Comparison of ENCODE assay signal across 9 cellular contexts in the genomic region with DNA sequence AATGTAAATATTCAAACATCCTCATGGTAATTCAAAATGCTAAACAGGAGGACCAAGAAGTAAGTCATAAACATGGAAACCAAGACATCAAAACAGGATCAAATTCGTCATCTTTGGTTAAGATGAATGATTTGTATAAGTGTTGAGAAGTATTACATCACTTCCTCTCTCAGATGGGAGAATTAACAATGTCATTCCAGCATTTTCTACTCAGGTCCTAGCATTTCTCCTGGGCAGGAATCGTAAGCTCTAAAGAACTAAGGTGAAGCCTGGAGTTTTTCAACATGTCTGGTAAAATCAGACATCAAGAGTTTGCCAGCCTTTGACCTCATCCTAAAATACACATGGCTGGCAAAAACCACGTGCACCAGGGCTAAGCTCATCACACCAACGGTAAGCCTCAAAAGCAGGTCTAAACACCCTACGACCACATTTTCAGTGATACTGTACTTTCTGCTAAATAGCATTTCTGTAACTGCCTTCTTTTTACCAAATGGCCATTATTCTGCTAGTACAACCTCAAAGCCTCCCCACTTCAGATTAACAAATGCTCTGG. TPM values are rescaled to one million over a fixed set of nuclear protein-coding genes. Genes with fewer than 3 reads are reported as not detected.
DNase-seq lines count a peak whose midpoint lies in the region; ATAC-seq and TF ChIP-seq lines count a peak whose summit lies in the region.
"Had no signal": no experiment of that assay in that cellular context is flagged by ENCODE, and none has a peak within 500 bp of the region (broad histone marks: within the 10 kb centered on the region; RNA-seq: fewer than 3 reads in every experiment).

No MANE protein-coding gene starts in this region.

- H3K27ac Mint-ChIP-seq in IgD-negative memory B cell, result peak overlapping the region; percentile 29 to 78 (median 71)
- peak overlapping the region; percentile 45 to 97 (median 89) for H3K27ac Mint-ChIP-seq in naive thymus-derived CD4-positive, alpha-beta T cell

- no peaks in the 10 kb centered on the region for H3K9me3 Mint-ChIP-seq in IgD-negative memory B cell
- peaks cover 0 to 6% (median 0%) of the 10 kb centered on the region in 11 donors for H3K9me3 Mint-ChIP-seq in naive thymus-derived CD4-positive, alpha-beta T cell

- H3K27ac ChIP-seq in mammary epithelial cell (ENCODE audit: insufficient read depth, low read depth, low read length) (peak overlapping the region; percentile 7), colonic mucosa (no peak overlapping the region)
- peak overlapping the region; percentile 55 for H3K27ac ChIP-seq in naive thymus-derived CD4-positive, alpha-beta T cell (ENCODE audit: low read depth, low read length)

- BruUV-seq in mammary epithelial cell (replicated peaks; lab: Mats Ljungman, UMichigan), result TSS peak; percentile 56

- H2AFZ ChIP-seq in mammary epithelial cell (ENCODE audit: low read depth, low read length), result no peak overlapping the region

- H3K36me3 ChIP-seq in mammary epithelial cell (ENCODE audit: insufficient read depth, low read length) (peaks cover 2% of the 10 kb centered on the region), colonic mucosa (no peaks in the 10 kb centered on the region)
- no peaks in the 10 kb centered on the region for H3K36me3 ChIP-seq in naive thymus-derived CD4-positive, alpha-beta T cell (ENCODE audit: control insufficient read depth in 2 of 3, insufficient read depth in 3 of 3, low read length in 3 of 3)

- POLR2A ChIA-PET in naive thymus-derived CD4-positive, alpha-beta T cell (lab: Charles Lee), result interaction anchor here (0.6 to 7.1 kb wide), 6 partner anchors 8 to 227 kb away, joined by 3 to 89 read pairs (median 8); partner anchors contain the start of genes NDUFA11, RANBP3 and VMAC

- peaks cover 4% of the 10 kb centered on the region for H3K36me3 Mint-ChIP-seq in IgD-negative memory B cell
- H3K36me3 Mint-ChIP-seq in naive thymus-derived CD4-positive, alpha-beta T cell, result peaks cover 0 to 10% (median 0%) of the 10 kb centered on the region in 5 donors

- no peaks in the 10 kb centered on the region for H3K27me3 Mint-ChIP-seq in IgD-negative memory B cell
- no peaks in the 10 kb centered on the region for H3K27me3 Mint-ChIP-seq in naive thymus-derived CD4-positive, alpha-beta T cell

- DNase-seq in CD1c-positive myeloid dendritic cell (ENCODE audit: extremely low spot score), result peak; percentile 43
- DNase-seq in mammary epithelial cell, result no peak
- DNase-seq in naive thymus-derived CD4-positive, alpha-beta T cell, result no peak
- no peak for DNase-seq in Ammon's horn (ENCODE audit: low spot score)
- no peak for DNase-seq in colonic mucosa
- DNase-seq: KG1 had no signal

- no peak for ATAC-seq in naive thymus-derived CD4-positive, alpha-beta T cell
- no peak for ATAC-seq in HG03457 (IDR thresholded peaks at IDR 0.05; ENCODE audit: unreplicated experiment)
- ATAC-seq in HG02885 (IDR thresholded peaks at IDR 0.05; ENCODE audit: poor library complexity, unreplicated experiment), result no peak

- intact Hi-C loops in mammary epithelial cell (cut with micrococcal nuclease) (no loop called here), colonic mucosa (cut with DNase I) (no loop called here)
- intact Hi-C loops in naive thymus-derived CD4-positive, alpha-beta T cell (cut with micrococcal nuclease), result loop anchor here (1.0 to 2.0 kb wide), 2 partner anchors 9 to 48 kb away; partner anchors contain the start of gene VMAC (in 1 of the 2)

- in situ Hi-C loops in mammary epithelial cell (cut with MboI; ENCODE audit: low sequenced_read_pairs in 2 of 2), result no loop called here

- no peaks in the 10 kb centered on the region for H4K20me1 ChIP-seq in mammary epithelial cell (ENCODE audit: insufficient read depth, low read length)

- CTCF ChIA-PET in mammary epithelial cell (lab: Charles Lee; ENCODE audit: low non-redundant PET), result no interaction called here
- CTCF ChIA-PET in naive thymus-derived CD4-positive, alpha-beta T cell (lab: Charles Lee), result interaction anchor here (3.8 kb wide), 1 partner anchor 8 kb away, joined by 16 read pairs; no protein-coding TSS in a partner anchor

- H3K4me1 ChIP-seq in mammary epithelial cell (ENCODE audit: insufficient read depth, low read length) (peaks cover 15% of the 10 kb centered on the region), colonic mucosa (peaks cover 17% of the 10 kb centered on the region)
- peaks cover 31 to 73% of the 10 kb centered on the region in 2 donors for H3K4me1 ChIP-seq in naive thymus-derived CD4-positive, alpha-beta T cell (ENCODE audit: control insufficient read depth in 2 of 2, insufficient read depth in 2 of 2, low read length in 2 of 2)

- H3K9ac ChIP-seq in mammary epithelial cell (ENCODE audit: insufficient read depth, low read length) (peak overlapping the region; percentile 36), colonic mucosa (ENCODE audit: low read depth in 2 of 2, low read length in 2 of 2) (peak overlapping the region in 1 of 2 donors; percentile 21)

- H3K4me3 ChIP-seq in mammary epithelial cell (replicated peaks in 1 of 3; ENCODE audit: insufficient read depth in 1 of 3, low read depth in 2 of 3, low read length in 3 of 3), result no peak overlapping the region
- no peak overlapping the region for H3K4me3 ChIP-seq in naive thymus-derived CD4-positive, alpha-beta T cell (ENCODE audit: low read length)
- H3K4me3 ChIP-seq in colonic mucosa, result no peak overlapping the region

- H3K4me3 Mint-ChIP-seq in IgD-negative memory B cell, result peak overlapping the region in 2 of 4 donors; percentile 6 to 26
- peak overlapping the region; percentile 47 to 81 (median 74) for H3K4me3 Mint-ChIP-seq in naive thymus-derived CD4-positive, alpha-beta T cell

- TF ChIP-seq CTCF in mammary epithelial cell (conservative IDR thresholded peaks at IDR 0.05 in 1 of 2, IDR thresholded peaks at IDR 0.05 in 1 of 2; ENCODE audit: extremely low read depth in 1 of 2, insufficient read depth in 1 of 2, low read depth in 1 of 2, low read length in 2 of 2) (no peak), colonic mucosa (IDR thresholded peaks at IDR 0.05) (no peak)

- 73% methylated on average over 5 of the region's 5 CpGs for WGBS in mammary epithelial cell (ENCODE audit: low coverage, missing lambda C conversion rate)

- peaks cover 97% of the 10 kb centered on the region for H3K79me2 ChIP-seq in mammary epithelial cell (ENCODE audit: insufficient read depth, low read length)

- H3K9me3 ChIP-seq in mammary epithelial cell (replicated peaks; ENCODE audit: insufficient read depth, low read length) (no peaks in the 10 kb centered on the region), colonic mucosa (no peaks in the 10 kb centered on the region)
- no peaks in the 10 kb centered on the region for H3K9me3 ChIP-seq in naive thymus-derived CD4-positive, alpha-beta T cell (ENCODE audit: control insufficient read depth in 2 of 3, low read length in 3 of 3)

- no peaks in the 10 kb centered on the region for H3K27me3 ChIP-seq in mammary epithelial cell (ENCODE audit: insufficient read depth, low read length)
- no peaks in the 10 kb centered on the region for H3K27me3 ChIP-seq in naive thymus-derived CD4-positive, alpha-beta T cell (ENCODE audit: control insufficient read depth in 2 of 2, insufficient read depth in 2 of 2, low read length in 2 of 2)
- H3K27me3 ChIP-seq in colonic mucosa, result no peaks in the 10 kb centered on the region

- H3K4me2 ChIP-seq in mammary epithelial cell (ENCODE audit: insufficient read depth, low read depth, low read length), result peak overlapping the region; percentile 55

- dilution Hi-C loops in mammary epithelial cell (cut with HindIII; ENCODE audit: low sequenced_read_pairs), result no loop called here

- H3K4me1 Mint-ChIP-seq in IgD-negative memory B cell, result peaks cover 50 to 68% (median 57%) of the 10 kb centered on the region in 3 donors
- peaks cover 71 to 99% (median 94%) of the 10 kb centered on the region in 7 donors for H3K4me1 Mint-ChIP-seq in naive thymus-derived CD4-positive, alpha-beta T cell

RNA-seq across cellular contexts. Expression of gene RANBP3, which starts 24.8 kb away (rescaled TPM):
- 9.4 TPM for polyA plus RNA-seq in IgD-negative memory B cell
- total RNA-seq in mammary epithelial cell, result 10 to 100 TPM; 41.0 to 73.9 TPM
- 62.7 TPM for polyA plus RNA-seq in mammary epithelial cell
- polyA minus RNA-seq in mammary epithelial cell, result 116 TPM
- total RNA-seq in naive thymus-derived CD4-positive, alpha-beta T cell, result 100 to 1,000 TPM in 1 of 5 experiments, 10 to 100 TPM in 4; 88.3 to 104 (median 94.0) TPM
- polyA plus RNA-seq in naive thymus-derived CD4-positive, alpha-beta T cell, result 10 to 100 TPM in 1 of 2 donors, 1 to 10 TPM in 1; 7.0 to 12.4 TPM
- total RNA-seq in colonic mucosa, result 10 to 100 TPM; 52.1 to 62.7 TPM

RNA-seq across cellular contexts. Expression of gene CAPS, which starts 39.1 kb away (rescaled TPM):
- 3.7 TPM for polyA plus RNA-seq in IgD-negative memory B cell
- 10 to 100 TPM in 1 of 2 donors, 1 to 10 TPM in 1; 9.0 to 15.0 TPM for total RNA-seq in mammary epithelial cell
- 8.8 TPM for polyA plus RNA-seq in mammary epithelial cell
- 1.7 TPM for polyA minus RNA-seq in mammary epithelial cell
- total RNA-seq in naive thymus-derived CD4-positive, alpha-beta T cell, result 10 to 100 TPM; 22.1 to 80.6 (median 58.5) TPM
- 1 to 10 TPM; 1.6 to 4.1 TPM for polyA plus RNA-seq in naive thymus-derived CD4-positive, alpha-beta T cell
- total RNA-seq in colonic mucosa, result 10 to 100 TPM in 1 of 2 donors, 1 to 10 TPM in 1; 9.3 to 15.0 TPM

RNA-seq across cellular contexts. Expression of gene VMAC, which starts 48.4 kb away (rescaled TPM):
- polyA plus RNA-seq in IgD-negative memory B cell (4.2 TPM), mammary epithelial cell (1.2 TPM)
- total RNA-seq in mammary epithelial cell (1 to 10 TPM; 3.4 to 7.3 TPM), colonic mucosa (1 to 10 TPM; 4.0 to 4.7 TPM)
- polyA minus RNA-seq in mammary epithelial cell, result 1.4 TPM
- 10 to 100 TPM; 13.1 to 39.4 (median 27.8) TPM for total RNA-seq in naive thymus-derived CD4-positive, alpha-beta T cell
- 1 to 10 TPM; 6.3 to 7.0 TPM for polyA plus RNA-seq in naive thymus-derived CD4-positive, alpha-beta T cell

RNA-seq across cellular contexts. Expression of gene NDUFA11, which starts 49.5 kb away (rescaled TPM):
- polyA plus RNA-seq in IgD-negative memory B cell (371 TPM), mammary epithelial cell (522 TPM)
- total RNA-seq in mammary epithelial cell (100 to 1,000 TPM; 223 to 257 TPM), colonic mucosa (100 to 1,000 TPM; 188 to 228 TPM)
- polyA minus RNA-seq in mammary epithelial cell, result 25.0 TPM
- total RNA-seq in naive thymus-derived CD4-positive, alpha-beta T cell, result 100 to 1,000 TPM; 108 to 241 (median 135) TPM
- 100 to 1,000 TPM; 381 to 415 TPM for polyA plus RNA-seq in naive thymus-derived CD4-positive, alpha-beta T cell

Comparison
In these comparisons a context has a peak if more than half of its experiments do, and no peak if none do; other contexts are left out.
1. intact Hi-C loops: an anchor here in naive thymus-derived CD4-positive, alpha-beta T cell (1.0 to 2.0 kb wide); none called in mammary epithelial cell and colonic mucosa.